In genomic region chr1:41965-42470, GRCh38 we compare ENCODE assay signal across 14 cellular contexts. TPM values are rescaled to one million over a fixed set of nuclear protein-coding genes. Genes with fewer than 3 reads are reported as not detected.
"Had no signal": no experiment of that assay in that cellular context is flagged by ENCODE, and none has a peak within 500 bp of the region (broad histone marks: within the 10 kb centered on the region; RNA-seq: fewer than 3 reads in every experiment).

No MANE protein-coding gene starts in this region.

RNA-seq across cellular contexts. Expression of gene OR4F5, which starts 23.2 kb away (rescaled TPM):
- total RNA-seq: stomach, subcutaneous adipose tissue, suprapubic skin, temporal lobe, testis, thoracic aorta, thyroid gland, tibial nerve, transverse colon, ureter, urinary bladder, uterus, vagina had no signal
- polyA plus RNA-seq: stomach, thymus, urinary bladder had no signal
